19 cellular contexts compared by ENCODE assay signal in the genomic region with DNA sequence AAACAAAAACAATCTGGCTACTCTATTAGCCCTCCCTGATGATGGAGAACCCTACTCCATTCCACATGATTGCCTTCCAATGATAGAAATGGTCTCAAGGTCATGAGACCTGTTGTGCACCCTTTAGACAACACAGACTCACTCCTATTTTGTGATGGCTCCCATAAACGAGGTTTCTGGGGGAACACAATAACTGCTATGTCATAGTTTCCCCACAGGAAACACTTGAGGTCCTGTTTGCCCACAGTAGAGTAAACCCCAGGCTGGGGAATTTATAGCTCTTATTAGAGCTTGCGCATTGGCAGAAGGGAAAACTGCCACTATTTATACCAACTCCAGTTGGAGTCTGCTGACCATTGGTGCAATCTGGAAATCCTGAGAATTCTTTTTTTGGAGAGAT. TPM values are rescaled to one million over a fixed set of nuclear protein-coding genes. Genes with fewer than 3 reads are reported as not detected.
"Had no signal": no experiment of that assay in that cellular context is flagged by ENCODE, and none has a peak within 500 bp of the region (broad histone marks: within the 10 kb centered on the region; RNA-seq: fewer than 3 reads in every experiment).

No MANE protein-coding gene starts in this region.

- H3K36me3 ChIP-seq: adrenal gland had no signal

- ATAC-seq: activated CD4-positive, CD25-positive, alpha-beta regulatory T cell treated with anti-CD3 and anti-CD28 coated beads, Interleukin-2, amount 50 U/mL, for 24 hours; heart right ventricle; natural killer cell; sciatic nerve; stimulated activated naive B cell treated with anti-CD40 and anti-IgM and Interleukin-4, amounts not matched to agents 10 μg/mL and 1 μg/mL and 100 μg/mL, for 72 hours had no signal

- H3K4me3 ChIP-seq: adrenal gland, coronary artery, heart right ventricle, left ventricle myocardium inferior, spleen, tibial nerve had no signal

- H3K27ac ChIP-seq: coronary artery, heart right ventricle, left ventricle myocardium inferior, tibial nerve had no signal

- H3K4me1 ChIP-seq: heart right ventricle, left ventricle myocardium inferior, tibial nerve had no signal

- H3K27me3 ChIP-seq: adrenal gland, heart right ventricle, spleen, tibial nerve had no signal

- DNase-seq: activated CD8-positive, alpha-beta memory T cell treated with anti-CD3 and anti-CD28 coated beads, Interleukin-2, amount 50 U/mL, for 48 hours; activated naive CD4-positive, alpha-beta T cell treated with Interleukin-2 at 50 U/mL for 16 hours; central memory CD4-positive, alpha-beta T cell; effector CD8-positive, alpha-beta T cell; heart right ventricle; kidney; left ventricle myocardium inferior; natural killer cell; posterior cingulate gyrus; spleen; stimulated activated CD4-positive, alpha-beta T cell treated with anti-CD3 and anti-CD28 coated beads, Interleukin-1b, Interleukin-23, amount 100 ng/mL, for 48 hours; stimulated activated naive B cell treated with anti-CD40 and anti-IgM and Interleukin-4, amounts not matched to agents 10 μg/mL and 1 μg/mL and 100 μg/mL, for 72 hours had no signal

RNA-seq across cellular contexts. Expression of a gene that starts 38.1 kb away (rescaled TPM):
- total RNA-seq: natural killer cell; T-helper 2 cell treated with Interferon-gamma antibody and Interleukin-4, amounts not matched to agents 100 ng/mL and 5 ng/mL, for 36 hours had no signal

RNA-seq across cellular contexts. Expression of a gene that starts 57.0 kb away (rescaled TPM):
- total RNA-seq: natural killer cell, sciatic nerve, subcutaneous adipose tissue had no signal
